ENCODE assay signal across 8 cellular contexts in the genomic region with DNA sequence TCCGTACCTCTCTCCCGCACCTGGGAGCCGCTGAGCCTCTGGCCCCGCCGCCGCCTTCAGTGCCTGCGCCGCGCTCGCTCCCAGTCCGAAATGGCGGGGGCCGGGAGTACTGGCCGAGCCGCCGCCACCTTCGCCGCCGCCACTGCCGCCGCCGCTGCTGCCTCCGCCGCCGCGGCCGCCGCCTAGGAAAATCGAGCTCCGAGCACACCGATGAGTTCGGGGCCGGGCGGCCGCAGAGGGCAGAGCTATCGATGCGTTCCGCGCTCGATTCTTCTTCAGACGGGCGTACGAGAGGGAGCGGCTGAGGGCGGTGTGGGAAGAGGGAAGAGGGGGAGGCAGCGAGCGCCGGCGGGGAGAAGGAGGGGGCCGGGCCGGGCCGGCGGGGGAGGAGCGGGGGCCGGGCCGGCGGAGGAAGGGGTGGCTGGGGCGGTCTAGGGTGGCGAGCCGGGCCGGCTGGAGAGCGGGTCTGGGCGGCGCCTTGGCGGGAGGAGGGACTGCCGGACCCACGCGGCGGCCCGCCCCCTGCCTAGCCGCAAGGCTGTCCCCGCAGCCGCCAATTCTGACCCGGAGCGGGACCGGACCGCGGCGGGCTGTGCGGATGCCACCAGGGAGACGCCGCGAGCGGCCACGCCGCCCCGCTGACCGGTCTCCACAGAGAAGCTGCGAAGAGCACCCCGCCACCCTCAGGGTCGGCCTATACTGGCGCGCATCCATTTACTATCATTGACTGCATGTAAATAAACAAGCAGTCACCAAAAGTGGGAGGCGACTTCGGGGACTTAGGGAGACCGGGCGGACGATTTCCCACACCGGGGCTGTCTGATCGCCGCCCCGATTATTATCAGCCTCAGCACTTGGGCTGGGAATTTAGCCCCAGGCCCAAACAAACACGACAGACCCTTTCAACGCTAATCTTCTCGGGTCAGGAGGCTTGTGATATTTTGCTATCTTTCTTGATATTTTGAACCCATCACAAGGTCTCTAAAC.
DNase-seq lines count a peak whose midpoint lies in the region; ATAC-seq and TF ChIP-seq lines count a peak whose summit lies in the region.

A gene (minus strand): TSS at position 186 of the 987 bp plus-strand sequence.

- ATAC-seq in GM19043 (IDR thresholded peaks at IDR 0.05; ENCODE audit: low read depth, unreplicated experiment): peak; percentile 75
- peak; percentile 84 for ATAC-seq in HG03354 (IDR thresholded peaks at IDR 0.05; ENCODE audit: poor library complexity, severe bottlenecking, unreplicated experiment)
- peak; percentile 87 to 89 for ATAC-seq in activated CD4-positive, CD25-positive, alpha-beta regulatory T cell treated with anti-CD3 and anti-CD28 coated beads, Interleukin-2, amount 50 U/mL, for 24 hours
- peak; percentile 92 for ATAC-seq in central memory CD8-positive, alpha-beta T cell (replicated peaks; ENCODE audit: extremely low read depth, poor library complexity, severe bottlenecking)

- peak within 1 kb of the TSS; percentile 89 for H3K4me3 ChIP-seq in AG10803 (ENCODE audit: low read length)

- peaks cover 28% of the 10 kb centered on the region for H3K4me1 Mint-ChIP-seq in central memory CD8-positive, alpha-beta T cell

- peaks cover 17% of the 10 kb centered on the region for H3K36me3 Mint-ChIP-seq in central memory CD8-positive, alpha-beta T cell (ENCODE audit: insufficient read depth)

- H3K4me3 Mint-ChIP-seq in central memory CD8-positive, alpha-beta T cell: peak within 1 kb of the TSS; percentile 87

- no peaks in the 10 kb centered on the region for H3K27me3 Mint-ChIP-seq in central memory CD8-positive, alpha-beta T cell

- H3K27ac Mint-ChIP-seq in central memory CD8-positive, alpha-beta T cell (ENCODE audit: low read depth): peak within 1 kb of the TSS; percentile 94

- H3K9me3 Mint-ChIP-seq in central memory CD8-positive, alpha-beta T cell: no peaks in the 10 kb centered on the region

- no peak for TF ChIP-seq CTCF in AG10803 (conservative IDR thresholded peaks at IDR 0.05; ENCODE audit: low read length)

- DNase-seq in AG10803 (ENCODE audit: low read depth) (peak; percentile 99), NCI-H446 (lab: John Stamatoyannopoulos, UW) (peak; percentile 82 to 92), islet precursor cell (peak; percentile 99)
- DNase-seq in central memory CD8-positive, alpha-beta T cell (ENCODE audit: low spot score in 2 of 2): peak; percentile 82 to 85
- DNase-seq in stimulated activated CD4-positive, alpha-beta T cell treated with anti-CD3 and anti-CD28 coated beads, Interleukin-12 subunit alpha, Interleukin-12 subunit beta, amount 100 ng/mL, for 4 hours: peak; percentile 90

Comparison
In these comparisons a context has a peak if more than half of its experiments do, and no peak if none do; other contexts are left out.
1. Peak in every context shown above with its lines: DNase-seq, ATAC-seq and H3K4me3 ChIP-seq.